In the genomic region with DNA sequence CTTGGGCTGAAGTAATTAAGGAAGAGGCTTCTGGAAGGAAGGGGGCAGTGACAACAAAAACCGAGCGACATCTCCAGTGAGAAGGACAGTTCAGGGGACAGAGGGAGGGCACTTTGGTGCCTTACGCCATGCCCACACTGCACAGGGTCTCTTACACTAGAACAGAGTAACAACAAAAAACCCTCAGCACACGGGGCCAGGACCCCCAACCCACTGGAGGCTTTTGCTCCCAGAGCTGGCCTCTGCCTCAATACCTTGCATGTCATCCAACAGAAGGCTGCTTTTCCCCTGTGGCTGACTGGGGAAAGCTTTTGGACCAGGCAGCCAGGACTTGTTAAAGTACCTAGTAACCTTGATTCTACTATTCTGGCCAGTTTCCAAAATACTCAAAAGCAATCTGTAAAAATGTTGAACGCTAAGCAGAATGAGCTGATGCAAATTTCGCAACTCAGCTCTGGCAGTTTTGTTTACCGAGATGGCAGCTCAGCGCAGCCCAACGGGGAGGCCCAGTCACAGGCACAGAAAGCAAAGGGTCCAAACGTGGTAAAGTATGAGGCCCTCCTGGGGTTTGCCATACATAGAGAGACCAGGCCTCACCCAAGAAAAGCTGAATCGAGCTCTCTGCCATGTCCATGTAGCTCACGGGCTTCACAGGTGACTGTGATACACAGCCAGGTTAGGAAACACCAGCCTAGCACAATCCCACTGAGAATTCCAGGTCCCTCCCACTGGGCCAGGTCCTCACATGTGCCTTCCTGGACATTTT, we compare ENCODE assay signal across 12 cellular contexts. TPM values are rescaled to one million over a fixed set of nuclear protein-coding genes. Genes with fewer than 3 reads are reported as not detected.
DNase-seq lines count a peak whose midpoint lies in the region; ATAC-seq and TF ChIP-seq lines count a peak whose summit lies in the region.
"Had no signal": no experiment of that assay in that cellular context is flagged by ENCODE, and none has a peak within 500 bp of the region (broad histone marks: within the 10 kb centered on the region; RNA-seq: fewer than 3 reads in every experiment).

No MANE protein-coding gene starts in this region.

- H3K9me3 ChIP-seq in SK-N-MC (ENCODE audit: low read depth, low read length) = no peaks in the 10 kb centered on the region
- H3K9me3 ChIP-seq: HAP-1 had no signal

- no peak overlapping the region for H3K27ac ChIP-seq in SK-N-MC

- ATAC-seq in sciatic nerve (peak; percentile 29), GM18867 (IDR thresholded peaks at IDR 0.05; ENCODE audit: unreplicated experiment) (no peak)
- ATAC-seq: natural killer cell had no signal

- H3K4me3 ChIP-seq in SK-N-MC (no peak overlapping the region), fibroblast of pulmonary artery (replicated peaks; ENCODE audit: low read depth, low read length) (no peak overlapping the region)
- H3K4me3 ChIP-seq: HAP-1 had no signal

- no peak overlapping the region for H3K9ac ChIP-seq in SK-N-MC (ENCODE audit: insufficient read length)

- DNase-seq in NCI-H345 (lab: John Stamatoyannopoulos, UW) (peak; percentile 61), NCI-H345 treated with DMSO at 0.1 percent for 48 hours (lab: John Stamatoyannopoulos, UW; ENCODE audit: unreplicated experiment) (no peak), SK-N-MC (ENCODE audit: low read depth, low spot score) (peak; percentile 14), fibroblast of pulmonary artery (ENCODE audit: low read depth) (peak; percentile 75), sciatic nerve (ENCODE audit: low spot score) (no peak), NCI-H146 treated with DMSO at 0.1 percent for 48 hours (lab: John Stamatoyannopoulos, UW; ENCODE audit: unreplicated experiment) (no peak), C1 segment of cervical spinal cord (lab: John Stamatoyannopoulos, UW) (no peak)
- DNase-seq: activated naive CD8-positive, alpha-beta T cell treated with anti-CD3 and anti-CD28 coated beads, Interleukin-2, amount 10 ng/mL, durations not matched to agents 7 days and 5 days; natural killer cell; trophoblast cell had no signal

- no peak for TF ChIP-seq CTCF in fibroblast of pulmonary artery (IDR thresholded peaks at IDR 0.05; ENCODE audit: low read length, missing control alignments)

- H3K36me3 ChIP-seq in SK-N-MC (ENCODE audit: insufficient read depth, low read length) = peaks cover 9% of the 10 kb centered on the region; the same call in 1 of the 2 replicates

- intact Hi-C loops in sciatic nerve (cut with DNase I) = no loop called here

RNA-seq across cellular contexts. Expression of gene CHCHD4, which starts 6.1 kb away (rescaled TPM):
- total RNA-seq in sciatic nerve = 11.1 TPM

RNA-seq across cellular contexts. Expression of gene TMEM43, which starts 6.3 kb away (rescaled TPM):
- total RNA-seq in sciatic nerve = 67.7 TPM

RNA-seq across cellular contexts. Expression of gene XPC, which starts 59.8 kb away (rescaled TPM):
- 54.2 TPM for total RNA-seq in sciatic nerve

Comparison
In these comparisons a context has a peak if more than half of its experiments do, and no peak if none do; other contexts are left out.
1. DNase-seq: peak in NCI-H345 (single experiment), SK-N-MC (single experiment) and fibroblast of pulmonary artery (single experiment); none in NCI-H345 treated with DMSO at 0.1 percent for 48 hours (single experiment), sciatic nerve (single experiment), NCI-H146 treated with DMSO at 0.1 percent for 48 hours (single experiment) and C1 segment of cervical spinal cord (0 of 14).